20 cellular contexts compared by ENCODE assay signal in genomic region chr19:31818740-31819228, GRCh38.
DNase-seq lines count a peak whose midpoint lies in the region; ATAC-seq and TF ChIP-seq lines count a peak whose summit lies in the region.
"Had no signal": no experiment of that assay in that cellular context is flagged by ENCODE, and none has a peak within 500 bp of the region (broad histone marks: within the 10 kb centered on the region; RNA-seq: fewer than 3 reads in every experiment).

No MANE protein-coding gene starts in this region.

- no peaks in the 10 kb centered on the region for H3K27me3 ChIP-seq in HUES64 (ENCODE audit: insufficient read depth, low read length)
- no peaks in the 10 kb centered on the region for H3K27me3 ChIP-seq in gastroesophageal sphincter
- H3K27me3 ChIP-seq in left lung: no peaks in the 10 kb centered on the region
- H3K27me3 ChIP-seq: Peyer's patch had no signal

- ATAC-seq in gastroesophageal sphincter (peak; percentile 46), left lung (peak; percentile 36), HG03432 (IDR thresholded peaks at IDR 0.05; ENCODE audit: unreplicated experiment) (no peak)
- ATAC-seq: Right ventricle myocardium inferior, T-cell had no signal

- 44% methylated on average over 4 of the region's 4 CpGs for WGBS in HUES64
- WGBS in gastroesophageal sphincter (ENCODE audit: low coverage in 1 of 2), 2 donors: 38 to 57% methylated on average over 4 of the region's 4 CpGs

- no peak for TF ChIP-seq POLR2A in gastroesophageal sphincter (IDR thresholded peaks at IDR 0.05)

- intact Hi-C loops in left lung (cut with DNase I): no loop called here

- no peak overlapping the region for H3K9ac ChIP-seq in HUES64 (ENCODE audit: low read depth, low read length)

- TF ChIP-seq EP300 in gastroesophageal sphincter (IDR thresholded peaks at IDR 0.05): no peak

- peaks cover 12% of the 10 kb centered on the region for H3K4me1 ChIP-seq in HUES64 (ENCODE audit: insufficient read depth, low read length)
- peaks cover 0 to 9% (median 0%) of the 10 kb centered on the region in 3 donors for H3K4me1 ChIP-seq in gastroesophageal sphincter
- H3K4me1 ChIP-seq in left lung: no peaks in the 10 kb centered on the region
- H3K4me1 ChIP-seq: Peyer's patch had no signal

- H3K36me3 ChIP-seq in HUES64 (ENCODE audit: insufficient read depth, low read length) (no peaks in the 10 kb centered on the region), gastroesophageal sphincter (no peaks in the 10 kb centered on the region), left lung (no peaks in the 10 kb centered on the region)
- H3K36me3 ChIP-seq: Peyer's patch had no signal

- DNase-seq in left lung (no peak), superior temporal gyrus (ENCODE audit: extremely low spot score) (peak; percentile 33), NCI-H524 (lab: John Stamatoyannopoulos, UW) (no peak), GDM1 (lab: John Stamatoyannopoulos, UW) (no peak), HCEC 1CT (no peak)
- DNase-seq: DMS 273 treated with DMSO at 0.1 percent for 48 hours, GF-D8, GOT3, HFFc6, NCI-H1436, NCI-H2081, NCI-H510A treated with DMSO at 0.1 percent for 48 hours, Peyer's patch, T-cell had no signal

- peak overlapping the region; percentile 71; the same call in 1 of the 2 replicates for H3K27ac ChIP-seq in HUES64 (ENCODE audit: low read depth, low read length)
- H3K27ac ChIP-seq in gastroesophageal sphincter: no peak overlapping the region
- no peak overlapping the region for H3K27ac ChIP-seq in left lung
- H3K27ac ChIP-seq: C4-2B, Peyer's patch, SK-N-MC had no signal

- H3K4me3 ChIP-seq in HUES64 (ENCODE audit: low read length) (no peak overlapping the region), gastroesophageal sphincter (no peak overlapping the region), left lung (no peak overlapping the region)
- H3K4me3 ChIP-seq: Peyer's patch, SK-N-MC had no signal

- no peak for TF ChIP-seq CTCF in gastroesophageal sphincter (IDR thresholded peaks at IDR 0.05)
- TF ChIP-seq CTCF in left lung (IDR thresholded peaks at IDR 0.05): no peak

- no peaks in the 10 kb centered on the region for H3K9me3 ChIP-seq in HUES64 (ENCODE audit: insufficient read depth, low read depth, low read length)
- H3K9me3 ChIP-seq in gastroesophageal sphincter: no peaks in the 10 kb centered on the region
- H3K9me3 ChIP-seq in left lung: no peaks in the 10 kb centered on the region
- H3K9me3 ChIP-seq: Peyer's patch had no signal
